Comparison of ENCODE assay signal across 26 cellular contexts in the genomic region with DNA sequence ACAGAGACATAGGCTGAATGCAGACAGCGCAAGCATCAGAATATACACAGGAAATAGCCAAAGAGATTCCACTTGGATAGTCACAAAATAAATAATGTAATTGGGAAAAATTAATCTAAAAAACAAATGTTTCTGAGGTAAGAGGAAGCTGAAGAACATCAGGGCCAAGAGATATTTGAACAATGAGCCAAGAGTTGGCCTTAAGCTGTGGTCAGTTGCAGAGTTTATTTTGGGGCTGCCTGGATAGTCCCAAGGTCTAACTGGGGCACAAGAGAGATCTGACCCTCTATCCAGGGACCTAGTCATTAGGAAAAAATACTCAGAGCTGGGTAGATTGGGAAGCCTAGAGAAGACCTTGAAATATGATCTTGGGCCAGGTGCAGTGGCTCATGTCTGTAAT. TPM values are rescaled to one million over a fixed set of nuclear protein-coding genes. Genes with fewer than 3 reads are reported as not detected.
"Had no signal": no experiment of that assay in that cellular context is flagged by ENCODE, and none has a peak within 500 bp of the region (broad histone marks: within the 10 kb centered on the region; RNA-seq: fewer than 3 reads in every experiment).

No MANE protein-coding gene starts in this region.

- H3K27ac ChIP-seq: dorsolateral prefrontal cortex, epithelial cell of prostate, esophagus squamous epithelium, foreskin keratinocyte, gastroesophageal sphincter, heart right ventricle, left lung, lower lobe of right lung had no signal

- H3K4me3 ChIP-seq: coronary artery, dorsolateral prefrontal cortex, esophagus squamous epithelium, gastroesophageal sphincter, heart right ventricle, left lung, lower lobe of right lung, mucosa of descending colon had no signal

- H3K4me1 Mint-ChIP-seq: mesothelial cell of epicardium had no signal

- H3K27ac Mint-ChIP-seq: mesothelial cell of epicardium had no signal

- H3K9me3 ChIP-seq: esophagus squamous epithelium, gastroesophageal sphincter, heart right ventricle, left lung, lower lobe of right lung, mucosa of descending colon had no signal

- ATAC-seq: esophagus mucosa, foreskin keratinocyte, gastroesophageal sphincter, heart right ventricle, left cardiac atrium, left lung, left ventricle myocardium superior, lower lobe of right lung, mucosa of descending colon had no signal

- H3K27me3 ChIP-seq: esophagus squamous epithelium, foreskin keratinocyte, gastroesophageal sphincter, left lung had no signal

- H3K4me3 Mint-ChIP-seq: mesothelial cell of epicardium had no signal

- H3K36me3 Mint-ChIP-seq: mesothelial cell of epicardium had no signal

- H3K36me3 ChIP-seq: esophagus squamous epithelium, gastroesophageal sphincter, heart right ventricle, left lung, lower lobe of right lung had no signal

- H3K4me1 ChIP-seq: esophagus squamous epithelium, foreskin keratinocyte, gastroesophageal sphincter, left lung, lower lobe of right lung had no signal

- DNase-seq: dorsolateral prefrontal cortex; effector CD4-positive, alpha-beta T cell; effector memory CD4-positive, alpha-beta T cell; erythroblast; esophagus squamous epithelium; foreskin keratinocyte; glutamatergic neuron; head of caudate nucleus; heart right ventricle; hippocampal formation; left cardiac atrium; left lung; left ventricle myocardium superior; lower lobe of right lung; mesenchymal stem cell; mucosa of descending colon had no signal

RNA-seq across cellular contexts. Expression of gene FGF16, which starts 31.3 kb away (rescaled TPM):
- total RNA-seq: cerebellum, esophagus mucosa, esophagus squamous epithelium, fibroblast of villous mesenchyme, foreskin keratinocyte, kidney epithelial cell, left lung, left ventricle myocardium superior, lower lobe of right lung, mesenteric fat pad, mesothelial cell of epicardium had no signal
- polyA plus RNA-seq: foreskin keratinocyte, keratinocyte had no signal
